ENCODE assay signal across 8 cellular contexts in genomic region chr11:90239958-90240636, GRCh38. TPM values are rescaled to one million over a fixed set of nuclear protein-coding genes. Genes with fewer than 3 reads are reported as not detected.
DNase-seq lines count a peak whose midpoint lies in the region; TF ChIP-seq lines count a peak whose summit lies in the region.
"Not testable (repeated sequence)": the region's sequence is repeated elsewhere in the genome, so short reads cannot be mapped to it uniquely, and the experiment has no call there.

No MANE protein-coding gene starts in this region.

- H3K9ac ChIP-seq in NT2/D1 (ENCODE audit: insufficient read length, low read depth), result peak overlapping the region; percentile 61

- peak; percentile 22 for DNase-seq in COR-L47 (lab: John Stamatoyannopoulos, UW)
- DNase-seq in NCI-H1092 treated with DMSO at 0.1 percent for 48 hours (lab: John Stamatoyannopoulos, UW), result peak; percentile 22
- DNase-seq in NT2/D1 (ENCODE audit: low read depth, low spot score), result not testable (repeated sequence)
- peak; percentile 64 for DNase-seq in activated CD4-positive, alpha-beta T cell treated with anti-CD3 and anti-CD28 coated beads, Interleukin-2, amount 10 ng/mL, durations not matched to agents 24 days and 14 days
- DNase-seq in activated T-helper 1 cell treated with Interleukin-2 at 50 U/mL for 16 hours (ENCODE audit: low read depth), result peak; percentile 18
- peak; percentile 31 for DNase-seq in central memory CD4-positive, alpha-beta T cell
- DNase-seq in nephron progenitor cell, result peak; percentile 33
- peak; percentile 37 for DNase-seq in stimulated activated CD4-positive, alpha-beta T cell treated with anti-CD3 and anti-CD28 coated beads, Interleukin-4, amount 100 ng/mL, for 1 hour

- H3K27me3 Mint-ChIP-seq in activated CD4-positive, alpha-beta T cell treated with anti-CD3 and anti-CD28 coated beads, Interleukin-2, amount 10 ng/mL, durations not matched to agents 24 days and 14 days, result peaks cover 19% of the 10 kb centered on the region
- not testable (repeated sequence) for H3K27me3 Mint-ChIP-seq in nephron progenitor cell (ENCODE audit: low read depth, poor library complexity)

- H3K9me3 Mint-ChIP-seq in activated CD4-positive, alpha-beta T cell treated with anti-CD3 and anti-CD28 coated beads, Interleukin-2, amount 10 ng/mL, durations not matched to agents 24 days and 14 days, result not testable (repeated sequence)
- H3K9me3 Mint-ChIP-seq in nephron progenitor cell, result peaks cover 16% of the 10 kb centered on the region

- H3K4me1 ChIP-seq in NT2/D1 (ENCODE audit: insufficient read depth, insufficient read length), result not testable (repeated sequence)

- H3K4me1 Mint-ChIP-seq in activated CD4-positive, alpha-beta T cell treated with anti-CD3 and anti-CD28 coated beads, Interleukin-2, amount 10 ng/mL, durations not matched to agents 24 days and 14 days, result not testable (repeated sequence)
- peaks cover 38% of the 10 kb centered on the region for H3K4me1 Mint-ChIP-seq in nephron progenitor cell

- intact Hi-C loops in activated CD4-positive, alpha-beta T cell treated with anti-CD3 and anti-CD28 coated beads, Interleukin-2, amount 10 ng/mL, durations not matched to agents 24 days and 14 days (cut with micrococcal nuclease), result not testable (repeated sequence)

- not testable (repeated sequence) for H3K4me3 Mint-ChIP-seq in activated CD4-positive, alpha-beta T cell treated with anti-CD3 and anti-CD28 coated beads, Interleukin-2, amount 10 ng/mL, durations not matched to agents 24 days and 14 days
- H3K4me3 Mint-ChIP-seq in nephron progenitor cell, result peak overlapping the region; percentile 64

- not testable (repeated sequence) for H3K9me3 ChIP-seq in NT2/D1 (ENCODE audit: insufficient read depth, low read length)

- not testable (repeated sequence) for H3K27ac Mint-ChIP-seq in activated CD4-positive, alpha-beta T cell treated with anti-CD3 and anti-CD28 coated beads, Interleukin-2, amount 10 ng/mL, durations not matched to agents 24 days and 14 days; nephron progenitor cell

- not testable (repeated sequence) for H3K36me3 ChIP-seq in NT2/D1 (ENCODE audit: insufficient read depth, insufficient read length, low read length)

- not testable (repeated sequence) for H3K27me3 ChIP-seq in NT2/D1 (ENCODE audit: insufficient read depth, insufficient read length)

- H3K36me3 Mint-ChIP-seq in activated CD4-positive, alpha-beta T cell treated with anti-CD3 and anti-CD28 coated beads, Interleukin-2, amount 10 ng/mL, durations not matched to agents 24 days and 14 days (ENCODE audit: low read depth); nephron progenitor cell (ENCODE audit: low read depth): not testable (repeated sequence)

- TF ChIP-seq CTCF in nephron progenitor cell (IDR thresholded peaks at IDR 0.05), result not testable (repeated sequence)

- H3K4me3 ChIP-seq in NT2/D1 (ENCODE audit: insufficient read length, low read depth), result peak overlapping the region; percentile 11

RNA-seq across cellular contexts. Expression of gene CHORDC1, which starts 17.2 kb away (rescaled TPM):
- 142 and 149 TPM in 2 replicates for total RNA-seq in activated CD4-positive, alpha-beta T cell treated with anti-CD3 and anti-CD28 coated beads, Interleukin-2, amount 10 ng/mL, durations not matched to agents 24 days and 14 days
